ENCODE assay signal across 8 cellular contexts in the genomic region with DNA sequence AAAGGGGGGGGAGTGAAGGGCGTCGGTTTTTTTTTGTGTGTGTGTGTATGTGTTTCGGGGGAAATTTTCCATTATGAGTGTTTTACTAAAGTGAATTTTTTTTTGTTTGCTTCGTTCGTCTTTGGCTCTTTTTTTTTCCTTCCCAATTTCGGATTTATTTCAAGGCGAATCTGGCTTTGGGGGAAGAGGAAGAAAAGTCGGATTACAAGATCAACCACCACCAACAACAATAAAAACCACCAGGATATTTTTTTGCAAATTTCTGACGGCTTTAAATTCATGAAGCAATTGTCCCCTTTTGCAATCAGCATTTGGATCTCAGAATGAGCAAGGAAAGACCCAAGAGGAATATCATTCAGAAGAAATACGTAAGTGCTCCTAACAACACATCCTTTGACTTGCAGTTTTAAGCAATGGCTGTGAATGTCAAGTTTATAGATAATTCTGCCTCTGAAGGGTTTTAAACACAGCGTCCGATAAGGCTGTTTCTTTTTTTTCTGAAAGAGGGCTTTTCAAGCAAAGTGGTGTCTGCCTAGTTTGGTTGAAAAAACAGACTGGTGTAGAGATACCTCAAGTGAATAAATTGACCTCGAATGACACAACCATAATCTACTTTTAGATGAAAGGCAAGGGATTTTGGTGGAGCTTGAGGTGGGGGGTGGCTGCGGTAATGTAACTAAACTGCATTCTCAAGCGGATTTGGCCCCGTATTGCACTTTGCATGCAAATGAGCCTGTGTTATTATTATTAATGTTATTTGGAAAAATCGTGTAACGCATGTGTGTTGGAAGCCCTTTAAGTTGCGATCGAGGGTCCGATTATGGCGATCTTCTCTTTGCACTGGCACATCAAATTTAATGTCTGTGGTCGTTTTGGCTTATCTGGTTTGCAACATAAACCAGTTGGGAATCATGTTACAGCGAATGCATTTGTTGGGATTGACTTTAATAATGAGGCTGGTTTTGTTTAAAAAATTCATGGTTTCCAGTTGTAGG. TPM values are rescaled to one million over a fixed set of nuclear protein-coding genes. Genes with fewer than 3 reads are reported as not detected.
DNase-seq lines count a peak whose midpoint lies in the region; ATAC-seq, FAIRE-seq and TF ChIP-seq lines count a peak whose summit lies in the region.

No MANE protein-coding gene starts in this region.

- 1% methylated on average over 24 of the region's 24 CpGs; no CpG with 5 or more reads in 1 of the 2 experiments for WGBS in H1 (ENCODE audit: extremely low coverage in 1 of 2, insufficient coverage in 1 of 2, insufficient read length in 1 of 2, insufficient replicate concordance in 2 of 2, low coverage in 1 of 2, low lambda C conversion rate in 2 of 2, missing lambda C conversion rate in 1 of 2), 2 experiments

- H3K4me2 ChIP-seq in H1 (ENCODE audit: insufficient read depth in 1 of 2, low read depth in 2 of 2, low read length in 2 of 2) (peak overlapping the region; percentile 59 to 89), neural progenitor cell (peak overlapping the region; percentile 90)

- H2BK120ac ChIP-seq in H1 (replicated peaks; ENCODE audit: low read depth, low read length), result no peak overlapping the region

- H3F3A ChIP-seq in neural progenitor cell (ENCODE audit: low read depth), result peaks cover 56% of the 10 kb centered on the region

- POLR2A ChIA-PET in activated CD4-positive, alpha-beta T cell treated with anti-CD3 and anti-CD28 coated beads for 36 hours (lab: Charles Lee), result interaction anchor here (0.6 to 0.7 kb wide), 3 partner anchors 117 to 958 kb away, joined by 3 to 4 read pairs (median 4); no protein-coding TSS in a partner anchor
- POLR2A ChIA-PET in H1 (lab: Charles Lee; ENCODE audit: partially characterized antibody), result interaction anchor here (1.1 to 1.3 kb wide), 5 partner anchors 13 to 208 kb away, joined by 3 to 4 read pairs (median 4); no protein-coding TSS in a partner anchor

- no peak for TF ChIP-seq CTCF in H1 (IDR thresholded peaks at IDR 0.05; ENCODE audit: control extremely low read depth in 1 of 3, insufficient read depth in 1 of 3, low read depth in 1 of 3, low read length in 3 of 3)
- no peak for TF ChIP-seq CTCF in neural progenitor cell (IDR thresholded peaks at IDR 0.05)

- intact Hi-C loops in activated CD4-positive, alpha-beta T cell treated with anti-CD3 and anti-CD28 coated beads for 36 hours (cut with DNase I, micrococcal nuclease), result loop anchor here (5.0 to 10.0 kb wide), 12 partner anchors 114 to 1629 kb away; partner anchors contain the start of genes CD83 (in 1 of the 2) and NOL7 (in 1 of the 2)

- H2AK5ac ChIP-seq in H1 (ENCODE audit: low read depth, low read length), result no peak overlapping the region

- H3K9ac ChIP-seq in H1 (replicated peaks in 1 of 4; ENCODE audit: extremely low read depth in 1 of 4, low read depth in 3 of 4, low read length in 3 of 4) (peak overlapping the region; percentile 46 to 89 (median 82); a peak in 6 of 7 replicates), neural progenitor cell (peak overlapping the region; percentile 30)

- H4K8ac ChIP-seq in H1 (ENCODE audit: extremely low read depth, insufficient read depth, low read length), result no peak overlapping the region

- peak; percentile 55 for DNase-seq in activated CD4-positive, alpha-beta T cell treated with anti-CD3 and anti-CD28 coated beads for 36 hours
- no peak for DNase-seq in activated CD4-positive, alpha-beta T cell treated with anti-CD3 and anti-CD28 coated beads for 1 hour
- DNase-seq in H1 (ENCODE audit: low read depth in 1 of 2, low spot score in 2 of 2) (no peak), neural progenitor cell (ENCODE audit: low spot score) (peak; percentile 43), kidney glomerular epithelial cell (lab: John Stamatoyannopoulos, UW) (no peak), GM19240 (ENCODE audit: insufficient read length, low spot score) (no peak), NCI-H2081 treated with DMSO at 0.1 percent for 48 hours (lab: John Stamatoyannopoulos, UW) (no peak)

- peak overlapping the region; percentile 99 for H3K27ac Mint-ChIP-seq in activated CD4-positive, alpha-beta T cell treated with anti-CD3 and anti-CD28 coated beads for 36 hours
- H3K27ac Mint-ChIP-seq in T-helper 1 cell treated with Interleukin-12 subunit alpha and Interleukin-12 subunit beta and Interleukin-4 antibody, amounts not matched to agents 30 μg/mL and 1 μg/mL, for 36 hours, result peak overlapping the region; percentile 97
- peak overlapping the region; percentile 80 for H3K27ac Mint-ChIP-seq in neural progenitor cell

- no peak for FAIRE-seq in H1 (lab: Jason Lieb, UNC)

- no peaks in the 10 kb centered on the region for H3K27me3 Mint-ChIP-seq in activated CD4-positive, alpha-beta T cell treated with anti-CD3 and anti-CD28 coated beads for 36 hours
- no peaks in the 10 kb centered on the region for H3K27me3 Mint-ChIP-seq in T-helper 1 cell treated with Interleukin-12 subunit alpha and Interleukin-12 subunit beta and Interleukin-4 antibody, amounts not matched to agents 30 μg/mL and 1 μg/mL, for 36 hours (ENCODE audit: low read depth)
- peaks cover 12% of the 10 kb centered on the region for H3K27me3 Mint-ChIP-seq in neural progenitor cell (ENCODE audit: insufficient read depth, low read depth)

- H3K9me3 Mint-ChIP-seq in activated CD4-positive, alpha-beta T cell treated with anti-CD3 and anti-CD28 coated beads for 36 hours (ENCODE audit: low read depth), result no peaks in the 10 kb centered on the region
- no peaks in the 10 kb centered on the region for H3K9me3 Mint-ChIP-seq in T-helper 1 cell treated with Interleukin-12 subunit alpha and Interleukin-12 subunit beta and Interleukin-4 antibody, amounts not matched to agents 30 μg/mL and 1 μg/mL, for 36 hours
- H3K9me3 Mint-ChIP-seq in neural progenitor cell, result no peaks in the 10 kb centered on the region

- peaks cover 13% of the 10 kb centered on the region for H3K23me2 ChIP-seq in H1 (ENCODE audit: low read depth, low read length)

- H3K14ac ChIP-seq in H1 (ENCODE audit: insufficient read length), result no peak overlapping the region

- H3K9me3 ChIP-seq in H1 (ENCODE audit: insufficient read depth in 2 of 2, low read depth in 1 of 2, low read length in 1 of 2), result no peaks in the 10 kb centered on the region
- no peaks in the 10 kb centered on the region for H3K9me3 ChIP-seq in neural progenitor cell (ENCODE audit: low read depth)

- TF ChIP-seq POLR2A in H1 (IDR thresholded peaks at IDR 0.05; ENCODE audit: control extremely low read depth in 1 of 2, low read depth in 2 of 2, low read length in 2 of 2), result no peak; a peak in 2 of 3 replicates

- no peak overlapping the region; the same call in 1 of the 2 replicates for H3K27ac ChIP-seq in H1 (ENCODE audit: low read depth, low read length)
- no peak overlapping the region for H3K27ac ChIP-seq in neural progenitor cell

- H4K20me1 ChIP-seq in H1 (replicated peaks in 1 of 2; ENCODE audit: control insufficient read depth in 1 of 2, insufficient read depth in 2 of 2, low read length in 2 of 2), result peaks cover 32 to 39% of the 10 kb centered on the region in 2 experiments
- peaks cover 41% of the 10 kb centered on the region for H4K20me1 ChIP-seq in neural progenitor cell (ENCODE audit: low read depth)

- H3K4me3 ChIP-seq in H1 (ENCODE audit: extremely low read depth in 1 of 4, insufficient read depth in 2 of 4, low read depth in 3 of 4, low read length in 4 of 4) (peak overlapping the region; percentile 94 to 99 (median 96)), neural progenitor cell (peak overlapping the region; percentile 88)

- no peak overlapping the region for H2BK15ac ChIP-seq in H1 (ENCODE audit: low read length)

- H3K23ac ChIP-seq in H1 (ENCODE audit: insufficient read length), result no peak overlapping the region

- H4K5ac ChIP-seq in H1 (ENCODE audit: insufficient read length, low read depth, low read length), result peak overlapping the region; percentile 86

- 0 out of 8 replicates have a peak, but pooled peaks cover 0 to 3% (median 0%) of the 10 kb centered on the region in 4 experiments for H3K36me3 ChIP-seq in H1 (ENCODE audit: control insufficient read depth in 2 of 4, insufficient read depth in 4 of 4, low read length in 3 of 4)
- no peaks in the 10 kb centered on the region for H3K36me3 ChIP-seq in neural progenitor cell

- CTCF ChIA-PET in activated CD4-positive, alpha-beta T cell treated with anti-CD3 and anti-CD28 coated beads for 36 hours (lab: Charles Lee), result interaction anchor here (0.5 to 1.2 kb wide), 4 partner anchors 10 to 280 kb away, joined by 3 to 4 read pairs (median 4); no protein-coding TSS in a partner anchor
- CTCF ChIA-PET in H1 (lab: Charles Lee; ENCODE audit: partially characterized antibody), result interaction anchor here (0.7 kb wide), 1 partner anchor 326 kb away, joined by 3 read pairs; no protein-coding TSS in a partner anchor

- peaks cover 52 to 76% of the 10 kb centered on the region in 2 experiments for H3K79me2 ChIP-seq in H1 (ENCODE audit: control insufficient read depth in 1 of 2, insufficient read depth in 2 of 2, low read length in 2 of 2)
- H3K79me2 ChIP-seq in neural progenitor cell (ENCODE audit: low read depth), result peaks cover 50% of the 10 kb centered on the region

- TF ChIP-seq RAD21 in H1 (IDR thresholded peaks at IDR 0.05 in 1 of 2, conservative IDR thresholded peaks at IDR 0.05 in 1 of 2; ENCODE audit: low read depth in 2 of 2, low read length in 2 of 2), result no peak

- H3K79me1 ChIP-seq in H1 (ENCODE audit: low read depth, low read length), result no peaks in the 10 kb centered on the region

- H3K4me1 ChIP-seq in H1 (replicated peaks in 1 of 4; ENCODE audit: control insufficient read depth in 3 of 4, insufficient read depth in 4 of 4, low read length in 3 of 4) (peaks cover 5 to 18% (median 10%) of the 10 kb centered on the region in 4 experiments), neural progenitor cell (peaks cover 28% of the 10 kb centered on the region)

- TF ChIP-seq EP300 in H1 (IDR thresholded peaks at IDR 0.05; ENCODE audit: borderline replicate concordance in 1 of 2, low read depth in 2 of 2, low read length in 2 of 2), result no peak

- no peak overlapping the region for H2BK12ac ChIP-seq in H1 (ENCODE audit: low read depth, low read length)

- no peak overlapping the region for H2AFZ ChIP-seq in H1 (ENCODE audit: low read length)
- H2AFZ ChIP-seq in neural progenitor cell (replicated peaks), result no peak overlapping the region

- peak overlapping the region; percentile 44 for H3K18ac ChIP-seq in H1 (ENCODE audit: extremely low read depth, low read length)

- H2BK20ac ChIP-seq in H1 (ENCODE audit: low read length), result no peak overlapping the region

- H2BK5ac ChIP-seq in H1 (ENCODE audit: low read depth, low read length), result 0 out of 2 replicates have a peak overlapping the region, but pooled peaks have one; percentile 15

- peaks cover 32% of the 10 kb centered on the region for H3K4me1 Mint-ChIP-seq in activated CD4-positive, alpha-beta T cell treated with anti-CD3 and anti-CD28 coated beads for 36 hours
- peaks cover 34% of the 10 kb centered on the region for H3K4me1 Mint-ChIP-seq in T-helper 1 cell treated with Interleukin-12 subunit alpha and Interleukin-12 subunit beta and Interleukin-4 antibody, amounts not matched to agents 30 μg/mL and 1 μg/mL, for 36 hours (ENCODE audit: low read depth)
- H3K4me1 Mint-ChIP-seq in neural progenitor cell, result peaks cover 43% of the 10 kb centered on the region

- no peak for ATAC-seq in activated CD4-positive, alpha-beta T cell treated with anti-CD3 and anti-CD28 coated beads for 36 hours

- H3K56ac ChIP-seq in H1 (replicated peaks; ENCODE audit: insufficient read length, low read depth, low read length), result peak overlapping the region; percentile 74

- H4K91ac ChIP-seq in H1 (replicated peaks; ENCODE audit: insufficient read length, low read length), result no peak overlapping the region

- H3K4ac ChIP-seq in H1 (replicated peaks; ENCODE audit: insufficient read length, low read depth, low read length), result no peak overlapping the region

- peaks cover 46% of the 10 kb centered on the region for H3K36me3 Mint-ChIP-seq in activated CD4-positive, alpha-beta T cell treated with anti-CD3 and anti-CD28 coated beads for 36 hours (ENCODE audit: low read depth)
- H3K36me3 Mint-ChIP-seq in T-helper 1 cell treated with Interleukin-12 subunit alpha and Interleukin-12 subunit beta and Interleukin-4 antibody, amounts not matched to agents 30 μg/mL and 1 μg/mL, for 36 hours (ENCODE audit: low read depth), result peaks cover 9% of the 10 kb centered on the region
- H3K36me3 Mint-ChIP-seq in neural progenitor cell, result peaks cover 3% of the 10 kb centered on the region

- H3K27me3 ChIP-seq in H1 (replicated peaks in 1 of 4; ENCODE audit: control insufficient read depth in 3 of 4, extremely low read depth in 1 of 4, insufficient read depth in 3 of 4, low read length in 3 of 4), result no peaks in the 10 kb centered on the region
- H3K27me3 ChIP-seq in neural progenitor cell, result no peaks in the 10 kb centered on the region

- H3K4me3 Mint-ChIP-seq in activated CD4-positive, alpha-beta T cell treated with anti-CD3 and anti-CD28 coated beads for 36 hours, result peak overlapping the region; percentile 92
- H3K4me3 Mint-ChIP-seq in T-helper 1 cell treated with Interleukin-12 subunit alpha and Interleukin-12 subunit beta and Interleukin-4 antibody, amounts not matched to agents 30 μg/mL and 1 μg/mL, for 36 hours, result peak overlapping the region; percentile 96
- peak overlapping the region; percentile 97 for H3K4me3 Mint-ChIP-seq in neural progenitor cell

RNA-seq across cellular contexts. Expression of gene JARID2, which starts 0.6 kb away (rescaled TPM):
- 10 to 100 TPM; 43.0 to 48.6 TPM for total RNA-seq in activated CD4-positive, alpha-beta T cell treated with anti-CD3 and anti-CD28 coated beads for 36 hours
- total RNA-seq in H1 (2021; fragmentation: NEBNext Ultra II Directional; extraction: Animal tissue kit (Norgen Biotek cat#: 25700)), result 237 and 239 TPM in 2 replicates
- polyA plus RNA-seq in H1 (2011; rRNA removed), result 60.1 and 75.5 TPM in 2 replicates
- polyA plus RNA-seq in H1 (2011; cell fraction: cytosol; rRNA removed), result 100 TPM
- 111 TPM for polyA plus RNA-seq in H1 (2011; cell fraction: nucleus; rRNA removed)
- polyA plus RNA-seq in H1 (2012, experiment 1 of 2), result 103 to 131 TPM (median 115 TPM) in 4 replicates
- 14.2 TPM for polyA plus RNA-seq in H1 (2012, experiment 2 of 2)
- polyA plus RNA-seq in H1 (2013, experiment 1 of 2), result 237 TPM
- 255 TPM for polyA plus RNA-seq in H1 (2013, experiment 2 of 2)
- polyA minus RNA-seq in H1 (2011; rRNA and poly(A)+ RNA removed), result 153 and 170 TPM in 2 replicates
- polyA minus RNA-seq in H1 (2011; cell fraction: cytosol; rRNA and poly(A)+ RNA removed), result 113 TPM
- polyA minus RNA-seq in H1 (2011; cell fraction: nucleus; rRNA and poly(A)+ RNA removed), result 104 TPM
- 38.9 and 45.8 TPM in 2 replicates for total RNA-seq in neural progenitor cell (ENCODE audit: low replicate concordance)

Comparison
In these comparisons a context has a peak if more than half of its experiments do, and no peak if none do; other contexts are left out.
1. DNase-seq: peak in activated CD4-positive, alpha-beta T cell treated with anti-CD3 and anti-CD28 coated beads for 36 hours (single experiment) and neural progenitor cell (single experiment); none in activated CD4-positive, alpha-beta T cell treated with anti-CD3 and anti-CD28 coated beads for 1 hour (single experiment), H1 (0 of 2), kidney glomerular epithelial cell (single experiment), GM19240 (single experiment) and NCI-H2081 treated with DMSO at 0.1 percent for 48 hours (single experiment).
2. Peak in every context shown above with its lines, with median percentiles within 50 percentile points of each other: H3K27ac Mint-ChIP-seq and H3K4me3 Mint-ChIP-seq.